In genomic region chr3:123628996-123629746, GRCh38 we compare ENCODE assay signal across 13 cellular contexts. TPM values are rescaled to one million over a fixed set of nuclear protein-coding genes. Genes with fewer than 3 reads are reported as not detected.
DNase-seq lines count a peak whose midpoint lies in the region; ATAC-seq and TF ChIP-seq lines count a peak whose summit lies in the region.
"Had no signal": no experiment of that assay in that cellular context is flagged by ENCODE, and none has a peak within 500 bp of the region (broad histone marks: within the 10 kb centered on the region; RNA-seq: fewer than 3 reads in every experiment).

No MANE protein-coding gene starts in this region.

- H3K36me3 ChIP-seq in stomach smooth muscle (ENCODE audit: control insufficient read depth in 2 of 2, insufficient read depth in 2 of 2, low read length in 2 of 2) = peaks cover 63 to 73% of the 10 kb centered on the region in 2 donors

- no peak overlapping the region for H3K4me3 ChIP-seq in stomach smooth muscle (ENCODE audit: low read length in 2 of 2)
- H3K4me3 ChIP-seq: BLaER1, GM23338 had no signal

- peaks cover 23% of the 10 kb centered on the region for H3K4me1 Mint-ChIP-seq in dendritic cell treated with granulocyte-macrophage colony-stimulating factor and Interleukin-4, amounts not matched to agents 40 ng/mL and 50 ng/mL, for 4 days (ENCODE audit: low read depth)
- peaks cover 18% of the 10 kb centered on the region for H3K4me1 Mint-ChIP-seq in neural crest cell
- no peaks in the 10 kb centered on the region for H3K4me1 Mint-ChIP-seq in activated CD4-positive, alpha-beta memory T cell treated with anti-CD3 and anti-CD28 coated beads for 36 hours (ENCODE audit: low read depth)
- H3K4me1 Mint-ChIP-seq: CD4-positive, CD25-positive, alpha-beta regulatory T cell had no signal

- no peak overlapping the region for H3K4me3 Mint-ChIP-seq in dendritic cell treated with granulocyte-macrophage colony-stimulating factor and Interleukin-4, amounts not matched to agents 40 ng/mL and 50 ng/mL, for 4 days
- H3K4me3 Mint-ChIP-seq in neural crest cell = no peak overlapping the region
- no peak overlapping the region for H3K4me3 Mint-ChIP-seq in activated CD4-positive, alpha-beta memory T cell treated with anti-CD3 and anti-CD28 coated beads for 36 hours
- H3K4me3 Mint-ChIP-seq: CD4-positive, CD25-positive, alpha-beta regulatory T cell; GM23338 had no signal

- no peaks in the 10 kb centered on the region for H3K27me3 ChIP-seq in stomach smooth muscle (ENCODE audit: control insufficient read depth in 1 of 2, insufficient read depth in 2 of 2, low read length in 2 of 2)
- H3K27me3 ChIP-seq: BLaER1 had no signal

- H3K4me1 ChIP-seq in stomach smooth muscle (ENCODE audit: control insufficient read depth, insufficient read depth, low read length) = peaks cover 62% of the 10 kb centered on the region

- no peaks in the 10 kb centered on the region for H3K36me3 Mint-ChIP-seq in dendritic cell treated with granulocyte-macrophage colony-stimulating factor and Interleukin-4, amounts not matched to agents 40 ng/mL and 50 ng/mL, for 4 days (ENCODE audit: low read depth)
- H3K36me3 Mint-ChIP-seq in neural crest cell (ENCODE audit: low read depth) = peaks cover 9% of the 10 kb centered on the region
- peaks cover 2% of the 10 kb centered on the region for H3K36me3 Mint-ChIP-seq in activated CD4-positive, alpha-beta memory T cell treated with anti-CD3 and anti-CD28 coated beads for 36 hours

- peak overlapping the region; percentile 61 for H3K27ac ChIP-seq in C4-2B
- H3K27ac ChIP-seq in stomach smooth muscle (ENCODE audit: low read length) = peak overlapping the region; percentile 71
- H3K27ac ChIP-seq: BLaER1 had no signal

- CTCF ChIA-PET in HEK293T (lab: Yijun Ruan, JAX) = no interaction called here
- CTCF ChIA-PET in activated CD4-positive, alpha-beta memory T cell treated with anti-CD3 and anti-CD28 coated beads for 36 hours (lab: Charles Lee) = interaction anchor here (1.1 kb wide), 1 partner anchor 13 kb away, joined by 5 read pairs; no protein-coding TSS in a partner anchor

- DNase-seq in neural crest cell (ENCODE audit: low read depth, low spot score) (no peak), HEK293T (ENCODE audit: extremely low spot score) (no peak)
- no peak for DNase-seq in activated CD4-positive, alpha-beta memory T cell treated with anti-CD3 and anti-CD28 coated beads for 36 hours
- DNase-seq: AML-193; CD4-positive, CD25-positive, alpha-beta regulatory T cell; DMS 273 treated with DMSO at 0.1 percent for 48 hours had no signal

- POLR2A ChIA-PET in HEK293T (lab: Yijun Ruan, JAX) = no interaction called here
- POLR2A ChIA-PET in activated CD4-positive, alpha-beta memory T cell treated with anti-CD3 and anti-CD28 coated beads for 36 hours (lab: Charles Lee) = no interaction called here

- H3K27me3 Mint-ChIP-seq in dendritic cell treated with granulocyte-macrophage colony-stimulating factor and Interleukin-4, amounts not matched to agents 40 ng/mL and 50 ng/mL, for 4 days = peaks cover 1% of the 10 kb centered on the region
- H3K27me3 Mint-ChIP-seq in neural crest cell (ENCODE audit: low read depth) = no peaks in the 10 kb centered on the region
- H3K27me3 Mint-ChIP-seq in activated CD4-positive, alpha-beta memory T cell treated with anti-CD3 and anti-CD28 coated beads for 36 hours = peaks cover 1% of the 10 kb centered on the region
- H3K27me3 Mint-ChIP-seq: CD4-positive, CD25-positive, alpha-beta regulatory T cell had no signal

- intact Hi-C loops in dendritic cell treated with granulocyte-macrophage colony-stimulating factor and Interleukin-4, amounts not matched to agents 40 ng/mL and 50 ng/mL, for 4 days (cut with micrococcal nuclease) = no loop called here
- intact Hi-C loops in activated CD4-positive, alpha-beta memory T cell treated with anti-CD3 and anti-CD28 coated beads for 36 hours (cut with micrococcal nuclease) = no loop called here

- no peaks in the 10 kb centered on the region for H3K9me3 ChIP-seq in stomach smooth muscle (ENCODE audit: control insufficient read depth in 2 of 2, low read length in 2 of 2)
- H3K9me3 ChIP-seq: BLaER1 had no signal

- peak overlapping the region; percentile 27 for H3K27ac Mint-ChIP-seq in dendritic cell treated with granulocyte-macrophage colony-stimulating factor and Interleukin-4, amounts not matched to agents 40 ng/mL and 50 ng/mL, for 4 days
- H3K27ac Mint-ChIP-seq in neural crest cell (ENCODE audit: unreplicated experiment) = peak overlapping the region; percentile 81
- no peak overlapping the region for H3K27ac Mint-ChIP-seq in activated CD4-positive, alpha-beta memory T cell treated with anti-CD3 and anti-CD28 coated beads for 36 hours
- H3K27ac Mint-ChIP-seq: CD4-positive, CD25-positive, alpha-beta regulatory T cell; GM23338 had no signal

- TF ChIP-seq CTCF in C4-2B (conservative IDR thresholded peaks at IDR 0.05) (no peak), neural crest cell (conservative IDR thresholded peaks at IDR 0.05) (no peak)

- H3K9ac ChIP-seq in stomach smooth muscle (ENCODE audit: low read length in 2 of 2) = no peak overlapping the region
- H3K9ac ChIP-seq: BLaER1 had no signal

- no peaks in the 10 kb centered on the region for H3K9me3 Mint-ChIP-seq in dendritic cell treated with granulocyte-macrophage colony-stimulating factor and Interleukin-4, amounts not matched to agents 40 ng/mL and 50 ng/mL, for 4 days
- H3K9me3 Mint-ChIP-seq in neural crest cell = no peaks in the 10 kb centered on the region
- H3K9me3 Mint-ChIP-seq in activated CD4-positive, alpha-beta memory T cell treated with anti-CD3 and anti-CD28 coated beads for 36 hours = no peaks in the 10 kb centered on the region
- H3K9me3 Mint-ChIP-seq: CD4-positive, CD25-positive, alpha-beta regulatory T cell; GM23338 had no signal

- ATAC-seq in esophagus mucosa = no peak
- ATAC-seq in GM18909 (IDR thresholded peaks at IDR 0.05; ENCODE audit: poor library complexity, unreplicated experiment) = no peak

TF ChIP-seq in HEK293T, 16 proteins besides CTCF, POLR2A, EP300 and RAD21:
- TF ChIP-seq L3MBTL2 (conservative IDR thresholded peaks at IDR 0.05) (no peak), CTBP1 (IDR thresholded peaks at IDR 0.05; ENCODE audit: borderline replicate concordance) (no peak), FOXM1 (IDR thresholded peaks at IDR 0.05; ENCODE audit: borderline replicate concordance) (no peak), FOXA1 (IDR thresholded peaks at IDR 0.05) (no peak), PKNOX1 (IDR thresholded peaks at IDR 0.05) (no peak), SUZ12 (IDR thresholded peaks at IDR 0.05) (no peak), FOXK2 (IDR thresholded peaks at IDR 0.05) (no peak), NFRKB (IDR thresholded peaks at IDR 0.05) (no peak), SP1 (IDR thresholded peaks at IDR 0.05) (no peak), HDGF (IDR thresholded peaks at IDR 0.05; ENCODE audit: borderline replicate concordance) (no peak), ZNF384 (IDR thresholded peaks at IDR 0.05) (no peak)

RNA-seq across cellular contexts. Expression of gene HACD2, which starts 44.3 kb away (rescaled TPM):
- total RNA-seq in neural crest cell (26.4 and 26.5 TPM in 2 replicates), esophagus mucosa (20.3 TPM)
- 10 to 100 TPM; 27.0 to 27.9 TPM for total RNA-seq in activated CD4-positive, alpha-beta memory T cell treated with anti-CD3 and anti-CD28 coated beads for 36 hours
